8 cellular contexts compared by ENCODE assay signal in genomic region chr12:119938049-119938667, GRCh38. TPM values are rescaled to one million over a fixed set of nuclear protein-coding genes. Genes with fewer than 3 reads are reported as not detected.
DNase-seq lines count a peak whose midpoint lies in the region; ATAC-seq and TF ChIP-seq lines count a peak whose summit lies in the region.

No MANE protein-coding gene starts in this region.

- no peak overlapping the region for H3K4me3 Mint-ChIP-seq in activated naive CD4-positive, alpha-beta T cell treated with anti-CD3 and anti-CD28 coated beads, Interleukin-2, amount 10 ng/mL, durations not matched to agents 7 days and 5 days

- no peak overlapping the region for H3K4me2 ChIP-seq in DND-41 (ENCODE audit: insufficient read depth, low read length)

- H3K9me3 ChIP-seq in DND-41 (ENCODE audit: insufficient read depth, low read length, severe bottlenecking) = no peaks in the 10 kb centered on the region
- H3K9me3 ChIP-seq in SK-N-MC (ENCODE audit: low read depth, low read length) = no peaks in the 10 kb centered on the region

- no peaks in the 10 kb centered on the region for H3K9me3 Mint-ChIP-seq in activated naive CD4-positive, alpha-beta T cell treated with anti-CD3 and anti-CD28 coated beads, Interleukin-2, amount 10 ng/mL, durations not matched to agents 7 days and 5 days

- peaks cover 2% of the 10 kb centered on the region for H3K27me3 ChIP-seq in DND-41 (ENCODE audit: insufficient read depth, low read length, poor library complexity)

- H3K27ac Mint-ChIP-seq in activated naive CD4-positive, alpha-beta T cell treated with anti-CD3 and anti-CD28 coated beads, Interleukin-2, amount 10 ng/mL, durations not matched to agents 7 days and 5 days = no peak overlapping the region

- CTCF ChIA-PET in activated naive CD4-positive, alpha-beta T cell treated with anti-CD3 and anti-CD28 coated beads, Interleukin-2, amount 10 ng/mL, durations not matched to agents 7 days and 5 days (lab: Charles Lee) = no interaction called here

- no peak overlapping the region for H3K4me3 ChIP-seq in DND-41 (ENCODE audit: low read depth in 1 of 2, low read length in 2 of 2)
- no peak overlapping the region for H3K4me3 ChIP-seq in SK-N-MC

- H3K36me3 ChIP-seq in DND-41 (ENCODE audit: insufficient read depth, low read length) (no peaks in the 10 kb centered on the region), SK-N-MC (ENCODE audit: insufficient read depth, low read length) (no peaks in the 10 kb centered on the region)

- peak; percentile 90 for TF ChIP-seq CTCF in DND-41 (IDR thresholded peaks at IDR 0.05; ENCODE audit: borderline replicate concordance, extremely low read depth, low read length, poor library complexity, severe bottlenecking)

- H3K27ac ChIP-seq in DND-41 (ENCODE audit: low read length) = no peak overlapping the region
- H3K27ac ChIP-seq in SK-N-MC = no peak overlapping the region

- H2AFZ ChIP-seq in DND-41 (ENCODE audit: low read depth, low read length) = no peak overlapping the region

- no peaks in the 10 kb centered on the region for H3K36me3 Mint-ChIP-seq in activated naive CD4-positive, alpha-beta T cell treated with anti-CD3 and anti-CD28 coated beads, Interleukin-2, amount 10 ng/mL, durations not matched to agents 7 days and 5 days

- no peaks in the 10 kb centered on the region for H4K20me1 ChIP-seq in DND-41 (ENCODE audit: insufficient read depth, low read length)

- peaks cover 27% of the 10 kb centered on the region for H3K27me3 Mint-ChIP-seq in activated naive CD4-positive, alpha-beta T cell treated with anti-CD3 and anti-CD28 coated beads, Interleukin-2, amount 10 ng/mL, durations not matched to agents 7 days and 5 days

- peak; percentile 85 for ATAC-seq in DND-41 (ENCODE audit: insufficient read depth, low read depth)
- ATAC-seq in GM19397 (IDR thresholded peaks at IDR 0.05; ENCODE audit: unreplicated experiment) = no peak
- no peak for ATAC-seq in GM21619 (IDR thresholded peaks at IDR 0.05; ENCODE audit: unreplicated experiment)

- H3K9ac ChIP-seq in DND-41 (ENCODE audit: low read depth, low read length) = no peak overlapping the region
- H3K9ac ChIP-seq in SK-N-MC (ENCODE audit: insufficient read length) = no peak overlapping the region

- H3K4me1 Mint-ChIP-seq in activated naive CD4-positive, alpha-beta T cell treated with anti-CD3 and anti-CD28 coated beads, Interleukin-2, amount 10 ng/mL, durations not matched to agents 7 days and 5 days = no peaks in the 10 kb centered on the region

- DNase-seq in DND-41 (peak; percentile 67), KG1 (lab: John Stamatoyannopoulos, UW) (peak; percentile 10), SK-N-MC (ENCODE audit: low read depth, low spot score) (peak; percentile 39), head of caudate nucleus (peak; percentile 17 to 90 (median 74)), renal cortical epithelial cell (ENCODE audit: low read depth) (peak; percentile 47)
- peak; percentile 81 for DNase-seq in activated naive CD4-positive, alpha-beta T cell treated with anti-CD3 and anti-CD28 coated beads, Interleukin-2, amount 10 ng/mL, durations not matched to agents 7 days and 5 days

- H3K79me2 ChIP-seq in DND-41 (ENCODE audit: insufficient read depth, low read length) = no peaks in the 10 kb centered on the region

- no peaks in the 10 kb centered on the region for H3K4me1 ChIP-seq in DND-41 (ENCODE audit: insufficient read depth, low read length)

- intact Hi-C loops in head of caudate nucleus (cut with DNase I) = no loop called here

RNA-seq across cellular contexts. Expression of gene BICDL1, which starts 50.9 kb away (rescaled TPM):
- total RNA-seq in renal cortical epithelial cell = 9.2 and 15.5 TPM in 2 replicates

Comparison
In these comparisons a context has a peak if more than half of its experiments do, and no peak if none do; other contexts are left out.
1. DNase-seq: peak in every context shown above with its lines; median percentile 81 in activated naive CD4-positive, alpha-beta T cell treated with anti-CD3 and anti-CD28 coated beads, Interleukin-2, amount 10 ng/mL, durations not matched to agents 7 days and 5 days; 74 in head of caudate nucleus; 67 in DND-41; 47 in renal cortical epithelial cell; 39 in SK-N-MC; 10 in KG1.